ENCODE assay signal across 8 cellular contexts in the genomic region with DNA sequence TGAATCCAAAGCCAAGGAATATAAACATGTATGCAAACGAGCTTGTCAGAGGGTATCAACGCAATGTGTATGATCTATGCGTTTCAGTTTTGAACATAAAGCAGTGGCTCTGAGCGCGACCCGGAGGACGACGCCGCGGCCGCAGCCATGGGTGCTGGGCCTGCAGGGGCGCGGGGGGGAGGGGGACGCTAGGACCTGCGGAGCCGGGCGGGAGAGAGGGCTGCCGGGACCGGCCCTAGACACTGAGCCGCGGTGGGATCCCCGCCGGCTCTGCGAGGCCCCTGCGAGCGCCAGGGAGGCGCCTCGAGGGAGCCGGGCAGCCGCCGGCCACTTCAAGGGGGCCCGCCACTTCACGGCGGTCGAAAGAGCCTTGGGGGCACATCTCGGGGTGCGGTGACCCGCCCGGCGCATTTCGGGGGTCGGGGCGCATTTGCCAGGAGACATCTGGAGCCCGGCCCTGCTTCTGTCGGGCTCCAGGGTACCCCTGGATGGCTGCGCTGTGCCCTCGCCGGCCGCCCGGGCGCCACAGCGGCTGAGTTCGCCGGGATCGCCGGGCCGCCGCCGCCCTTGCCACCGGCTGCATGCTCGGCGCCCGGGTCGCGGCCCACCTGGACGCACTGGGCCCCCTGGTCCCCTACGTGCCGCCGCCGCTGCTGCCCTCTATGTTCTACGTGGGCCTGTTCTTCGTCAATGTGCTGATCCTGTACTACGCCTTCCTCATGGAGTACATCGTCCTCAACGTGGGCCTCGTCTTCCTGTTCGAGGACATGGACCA.
DNase-seq lines count a peak whose midpoint lies in the region; ATAC-seq and TF ChIP-seq lines count a peak whose summit lies in the region.
"Not testable (repeated sequence)": the region's sequence is repeated elsewhere in the genome, so short reads cannot be mapped to it uniquely, and the experiment has no call there.

No MANE protein-coding gene starts in this region.

- H3K9me3 ChIP-seq in CD4-positive, alpha-beta T cell (ENCODE audit: control insufficient read depth, low read length); HUES48 (ENCODE audit: control insufficient read depth, insufficient read depth, low read length); ascending aorta; trophoblast cell (ENCODE audit: insufficient read depth, low read depth, low read length); suprapubic skin: not testable (repeated sequence)

- H3K36me3 Mint-ChIP-seq in CD4-positive, alpha-beta T cell (ENCODE audit: low read depth); T-cell: not testable (repeated sequence)

- not testable (repeated sequence) for H3K4ac ChIP-seq in trophoblast cell (ENCODE audit: low read depth, low read length)

- H4K12ac ChIP-seq in trophoblast cell (ENCODE audit: low read depth, low read length): not testable (repeated sequence)

- intact Hi-C loops in CD4-positive, alpha-beta T cell (cut with DNase I, micrococcal nuclease); ascending aorta (cut with DNase I); left colon (cut with DNase I, micrococcal nuclease): not testable (repeated sequence)

- H2BK12ac ChIP-seq in trophoblast cell (ENCODE audit: low read length): not testable (repeated sequence)

- H2AFZ ChIP-seq in trophoblast cell (ENCODE audit: insufficient read depth, low read length, poor library complexity): not testable (repeated sequence)

- H4K91ac ChIP-seq in trophoblast cell (ENCODE audit: low read depth, low read length): not testable (repeated sequence)

- H3K4me1 ChIP-seq in HUES48 (ENCODE audit: control insufficient read depth, insufficient read depth, low read length); ascending aorta; trophoblast cell (ENCODE audit: control insufficient read depth in 1 of 2, insufficient read depth in 2 of 2, low read length in 2 of 2); suprapubic skin: not testable (repeated sequence)

- POLR2A ChIA-PET in CD4-positive, alpha-beta T cell (lab: Charles Lee); T-cell (lab: Charles Lee): not testable (repeated sequence)

- H3K27ac Mint-ChIP-seq in CD4-positive, alpha-beta T cell; T-cell: not testable (repeated sequence)

- H4K8ac ChIP-seq in trophoblast cell (ENCODE audit: low read depth, low read length): not testable (repeated sequence)

- not testable (repeated sequence) for H3K23ac ChIP-seq in trophoblast cell (ENCODE audit: low read length)

- not testable (repeated sequence) for H3K9me3 Mint-ChIP-seq in CD4-positive, alpha-beta T cell; T-cell

- peaks cover 56% of the 10 kb centered on the region for H3K27me3 Mint-ChIP-seq in CD4-positive, alpha-beta T cell
- peaks cover 30 to 31% of the 10 kb centered on the region in 2 donors for H3K27me3 Mint-ChIP-seq in T-cell

- CTCF ChIA-PET in CD4-positive, alpha-beta T cell (lab: Charles Lee); T-cell (lab: Charles Lee): not testable (repeated sequence)

- H3K36me3 ChIP-seq in HUES48 (ENCODE audit: control insufficient read depth, insufficient read depth, low read length); ascending aorta; trophoblast cell (ENCODE audit: control insufficient read depth in 1 of 2, insufficient read depth in 2 of 2, low read length in 2 of 2); suprapubic skin: not testable (repeated sequence)

- not testable (repeated sequence) for H3K27me3 ChIP-seq in CD4-positive, alpha-beta T cell (ENCODE audit: control insufficient read depth, insufficient read depth, low read length); ascending aorta; trophoblast cell (ENCODE audit: insufficient read depth, low read length)
- H3K27me3 ChIP-seq in HUES48 (ENCODE audit: control insufficient read depth, insufficient read depth, low read length): peaks cover 12% of the 10 kb centered on the region
- H3K27me3 ChIP-seq in suprapubic skin: peaks cover 16% of the 10 kb centered on the region

- H2AK5ac ChIP-seq in trophoblast cell (ENCODE audit: low read length): not testable (repeated sequence)

- ATAC-seq in CD4-positive, alpha-beta T cell (ENCODE audit: poor library complexity): peak; percentile 34
- ATAC-seq in T-cell (replicated peaks in 1 of 4) (peak; percentile 43 to 70 (median 58)), left colon (peak; percentile 28)

- not testable (repeated sequence) for TF ChIP-seq EP300 in suprapubic skin (IDR thresholded peaks at IDR 0.05)

- WGBS in trophoblast cell (ENCODE audit: extremely low coverage, insufficient coverage, insufficient read length): no CpG with 5 or more reads among the region's 77 CpGs
- 19% methylated on average over 3 of the region's 77 CpGs for WGBS in suprapubic skin

- H3K18ac ChIP-seq in trophoblast cell (ENCODE audit: low read length): not testable (repeated sequence)

- peak overlapping the region; percentile 39 for H3K4me2 ChIP-seq in trophoblast cell (ENCODE audit: low read length)

- TF ChIP-seq POLR2A in suprapubic skin (IDR thresholded peaks at IDR 0.05): not testable (repeated sequence)

- H3K4me1 Mint-ChIP-seq in CD4-positive, alpha-beta T cell (ENCODE audit: low read depth): not testable (repeated sequence)
- H3K4me1 Mint-ChIP-seq in T-cell: peaks cover 0 to 10% (median 4%) of the 10 kb centered on the region in 3 donors

- not testable (repeated sequence) for H3K14ac ChIP-seq in trophoblast cell (ENCODE audit: low read length)

- H2BK5ac ChIP-seq in trophoblast cell (ENCODE audit: low read depth, low read length, poor library complexity): not testable (repeated sequence)

- H3K9ac ChIP-seq in HUES48 (ENCODE audit: low read depth, low read length); trophoblast cell (ENCODE audit: low read length): not testable (repeated sequence)

- not testable (repeated sequence) for H3K79me2 ChIP-seq in trophoblast cell (ENCODE audit: control insufficient read depth, insufficient read depth, low read length, poor library complexity)

- not testable (repeated sequence) for H2BK120ac ChIP-seq in trophoblast cell (ENCODE audit: insufficient read depth, low read length, poor library complexity)

- DNase-seq in CD4-positive, alpha-beta T cell: peak in 1 of 10 experiments; percentile 3
- peak in 3 of 34 experiments; percentile 3 for DNase-seq in T-cell
- DNase-seq in ascending aorta (ENCODE audit: low spot score in 2 of 2); fibroblast of the aortic adventitia (ENCODE audit: low read depth); left colon; trophoblast cell; suprapubic skin (ENCODE audit: low spot score in 2 of 2): not testable (repeated sequence)

- not testable (repeated sequence) for TF ChIP-seq CTCF in CD4-positive, alpha-beta T cell (IDR thresholded peaks at IDR 0.05); ascending aorta (IDR thresholded peaks at IDR 0.05); fibroblast of the aortic adventitia (IDR thresholded peaks at IDR 0.05; ENCODE audit: insufficient read depth, low read length); suprapubic skin (IDR thresholded peaks at IDR 0.05)

- H3K27ac ChIP-seq in CD4-positive, alpha-beta T cell (ENCODE audit: low read depth, low read length); HUES48 (ENCODE audit: low read depth, low read length); trophoblast cell (ENCODE audit: low read depth, low read length); suprapubic skin: not testable (repeated sequence)
- H3K27ac ChIP-seq in ascending aorta: peak overlapping the region; percentile 78 to 83

- H3K4me3 Mint-ChIP-seq in CD4-positive, alpha-beta T cell: peak overlapping the region; percentile 63
- H3K4me3 Mint-ChIP-seq in T-cell: peak overlapping the region; percentile 39 to 64 (median 59)

- H3K4me3 ChIP-seq in HUES48 (ENCODE audit: low read depth, low read length): peak overlapping the region; percentile 48; the same call in 1 of the 2 replicates
- H3K4me3 ChIP-seq in ascending aorta: peak overlapping the region; percentile 62 to 71
- H3K4me3 ChIP-seq in fibroblast of the aortic adventitia (ENCODE audit: low read depth, low read length): peak overlapping the region; percentile 22
- not testable (repeated sequence) for H3K4me3 ChIP-seq in trophoblast cell (ENCODE audit: low read depth, low read length)
- H3K4me3 ChIP-seq in suprapubic skin: peak overlapping the region; percentile 38

- H3K79me1 ChIP-seq in trophoblast cell (ENCODE audit: low read length): not testable (repeated sequence)
